ENCODE assay signal across 8 cellular contexts in the genomic region with DNA sequence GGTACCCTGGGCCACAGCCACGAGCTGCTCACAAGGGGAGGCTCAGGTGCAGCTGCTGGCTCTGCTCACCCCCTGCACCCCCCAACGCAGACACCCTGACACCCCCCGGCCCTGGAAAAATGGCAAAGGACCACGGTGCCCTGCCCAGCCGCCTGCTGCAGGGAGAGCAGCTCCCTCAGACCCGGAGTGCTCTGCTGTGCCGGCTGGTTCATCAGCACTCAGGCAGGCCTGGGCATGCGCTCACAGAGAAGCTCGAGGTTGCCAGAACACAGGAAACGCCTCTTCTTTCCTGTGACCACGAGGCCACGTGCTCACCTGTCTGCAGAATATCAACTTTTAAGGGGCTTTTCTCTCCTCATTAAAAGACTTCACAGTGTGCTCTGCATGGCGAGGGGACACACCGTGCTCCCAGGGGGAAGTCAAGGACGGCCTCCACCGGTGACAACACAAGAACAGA.
DNase-seq lines count a peak whose midpoint lies in the region; ATAC-seq and TF ChIP-seq lines count a peak whose summit lies in the region.

No MANE protein-coding gene starts in this region.

- H3K27ac ChIP-seq in OCI-LY1 (ENCODE audit: low read depth, low read length, poor library complexity, severe bottlenecking) = no peak overlapping the region

- DNase-seq in activated naive CD4-positive, alpha-beta T cell treated with Interleukin-2 at 50 U/mL for 16 hours = peak; percentile 69
- DNase-seq in stimulated activated CD4-positive, alpha-beta T cell treated with anti-CD3 and anti-CD28 coated beads, Interleukin-2, amount 100 ng/mL, for 48 hours = peak; percentile 43 to 65
- no peak for DNase-seq in hippocampal formation (lab: John Stamatoyannopoulos, UW)
- no peak for DNase-seq in kidney tubule cell (ENCODE audit: low spot score)
- DNase-seq in SIG-M5 (lab: John Stamatoyannopoulos, UW) = no peak
- DNase-seq in hepatic stellate cell (ENCODE audit: low spot score) = no peak

- no peaks in the 10 kb centered on the region for H3K79me2 ChIP-seq in OCI-LY1 (ENCODE audit: insufficient read depth, low read length)

- no peak overlapping the region for H3K4me3 ChIP-seq in OCI-LY1 (ENCODE audit: low read depth, low read length, poor library complexity, severe bottlenecking)

- H3K4me2 ChIP-seq in OCI-LY1 (ENCODE audit: low read length) = peak overlapping the region; percentile 14; the same call in 1 of the 2 replicates

- ATAC-seq in GM19043 (IDR thresholded peaks at IDR 0.05; ENCODE audit: low read depth, unreplicated experiment) = peak; percentile 63

- H4K20me1 ChIP-seq in OCI-LY1 (ENCODE audit: insufficient read depth, low read length) = no peaks in the 10 kb centered on the region

- no peaks in the 10 kb centered on the region for H3K9me2 ChIP-seq in OCI-LY1 (ENCODE audit: low read depth, low read length)

- peaks cover 9% of the 10 kb centered on the region for H3K4me1 ChIP-seq in OCI-LY1 (ENCODE audit: insufficient read depth, low read length, severe bottlenecking)

- H3K9ac ChIP-seq in OCI-LY1 (ENCODE audit: low read length) = no peak overlapping the region

- peaks cover 6% of the 10 kb centered on the region; the same call in 1 of the 2 replicates for H3K27me3 ChIP-seq in OCI-LY1 (ENCODE audit: insufficient read depth, low read length)

- no peaks in the 10 kb centered on the region for H3F3A ChIP-seq in OCI-LY1 (ENCODE audit: insufficient read depth, low read length)

- no peaks in the 10 kb centered on the region for H3K9me3 ChIP-seq in OCI-LY1 (ENCODE audit: low read length)

- no peak overlapping the region for H2AFZ ChIP-seq in OCI-LY1 (ENCODE audit: low read length)

- TF ChIP-seq CTCF in OCI-LY1 (IDR thresholded peaks at IDR 0.05; ENCODE audit: low read length) = no peak

- peaks cover 29% of the 10 kb centered on the region for H3K36me3 ChIP-seq in OCI-LY1 (ENCODE audit: insufficient read depth, low read length)

Comparison
In these comparisons a context has a peak if more than half of its experiments do, and no peak if none do; other contexts are left out.
1. DNase-seq: peak in activated naive CD4-positive, alpha-beta T cell treated with Interleukin-2 at 50 U/mL for 16 hours (single experiment) and stimulated activated CD4-positive, alpha-beta T cell treated with anti-CD3 and anti-CD28 coated beads, Interleukin-2, amount 100 ng/mL, for 48 hours (2 of 2); none in hippocampal formation (0 of 2), kidney tubule cell (single experiment), SIG-M5 (single experiment) and hepatic stellate cell (single experiment).